2 cellular contexts compared by ENCODE assay signal in the genomic region with DNA sequence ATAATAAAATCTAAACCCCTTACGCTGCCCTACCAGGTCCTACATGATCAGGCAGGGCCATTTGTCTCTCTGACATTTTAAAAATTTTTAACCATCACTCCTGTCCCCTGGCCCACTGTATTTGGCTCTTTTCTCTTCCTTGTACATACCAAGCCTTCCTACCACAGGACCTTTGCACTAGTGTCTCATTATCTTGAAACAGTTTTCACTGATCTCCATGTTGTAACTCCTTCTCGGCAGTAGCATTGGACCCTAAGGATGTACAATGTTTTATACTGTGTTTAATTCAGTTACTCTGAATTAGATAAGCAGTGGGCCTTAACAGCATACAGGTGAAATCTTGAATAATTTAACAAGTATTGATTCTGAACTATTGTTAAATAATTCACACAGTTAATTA.
TF ChIP-seq lines count a peak whose summit lies in the region.

No MANE protein-coding gene starts in this region.

TF ChIP-seq in HepG2, 621 proteins besides CTCF, POLR2A, EP300 and RAD21:
- no peak for TF ChIP-seq PLRG1 (conservative IDR thresholded peaks at IDR 0.05)
- peak; percentile 22 for TF ChIP-seq RBM22 (optimal IDR thresholded peaks at IDR 0.05; ENCODE audit: low read length)

TF ChIP-seq in K562, 482 proteins besides CTCF, POLR2A, EP300 and RAD21:
- TF ChIP-seq RBM25 (IDR thresholded peaks at IDR 0.05; ENCODE audit: low read depth, low read length, severe bottlenecking) = peak; percentile 62
- TF ChIP-seq, protein P1, sequence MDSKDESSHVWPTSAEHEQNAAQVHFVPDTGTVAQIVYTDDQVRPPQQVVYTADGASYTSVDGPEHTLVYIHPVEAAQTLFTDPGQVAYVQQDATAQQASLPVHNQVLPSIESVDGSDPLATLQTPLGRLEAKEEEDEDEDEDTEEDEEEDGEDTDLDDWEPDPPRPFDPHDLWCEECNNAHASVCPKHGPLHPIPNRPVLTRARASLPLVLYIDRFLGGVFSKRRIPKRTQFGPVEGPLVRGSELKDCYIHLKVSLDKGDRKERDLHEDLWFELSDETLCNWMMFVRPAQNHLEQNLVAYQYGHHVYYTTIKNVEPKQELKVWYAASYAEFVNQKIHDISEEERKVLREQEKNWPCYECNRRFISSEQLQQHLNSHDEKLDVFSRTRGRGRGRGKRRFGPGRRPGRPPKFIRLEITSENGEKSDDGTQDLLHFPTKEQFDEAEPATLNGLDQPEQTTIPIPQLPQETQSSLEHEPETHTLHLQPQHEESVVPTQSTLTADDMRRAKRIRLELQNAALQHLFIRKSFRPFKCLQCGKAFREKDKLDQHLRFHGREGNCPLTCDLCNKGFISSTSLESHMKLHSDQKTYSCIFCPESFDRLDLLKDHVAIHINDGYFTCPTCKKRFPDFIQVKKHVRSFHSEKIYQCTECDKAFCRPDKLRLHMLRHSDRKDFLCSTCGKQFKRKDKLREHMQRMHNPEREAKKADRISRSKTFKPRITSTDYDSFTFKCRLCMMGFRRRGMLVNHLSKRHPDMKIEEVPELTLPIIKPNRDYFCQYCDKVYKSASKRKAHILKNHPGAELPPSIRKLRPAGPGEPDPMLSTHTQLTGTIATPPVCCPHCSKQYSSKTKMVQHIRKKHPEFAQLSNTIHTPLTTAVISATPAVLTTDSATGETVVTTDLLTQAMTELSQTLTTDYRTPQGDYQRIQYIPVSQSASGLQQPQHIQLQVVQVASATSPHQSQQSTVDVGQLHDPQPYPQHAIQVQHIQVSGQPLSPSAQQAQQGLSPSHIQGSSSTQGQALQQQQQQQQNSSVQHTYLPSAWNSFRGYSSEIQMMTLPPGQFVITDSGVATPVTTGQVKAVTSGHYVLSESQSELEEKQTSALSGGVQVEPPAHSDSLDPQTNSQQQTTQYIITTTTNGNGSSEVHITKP (IDR thresholded peaks at IDR 0.05; ENCODE audit: partially characterized antibody) = no peak
